ENCODE assay signal across 25 cellular contexts in the genomic region with DNA sequence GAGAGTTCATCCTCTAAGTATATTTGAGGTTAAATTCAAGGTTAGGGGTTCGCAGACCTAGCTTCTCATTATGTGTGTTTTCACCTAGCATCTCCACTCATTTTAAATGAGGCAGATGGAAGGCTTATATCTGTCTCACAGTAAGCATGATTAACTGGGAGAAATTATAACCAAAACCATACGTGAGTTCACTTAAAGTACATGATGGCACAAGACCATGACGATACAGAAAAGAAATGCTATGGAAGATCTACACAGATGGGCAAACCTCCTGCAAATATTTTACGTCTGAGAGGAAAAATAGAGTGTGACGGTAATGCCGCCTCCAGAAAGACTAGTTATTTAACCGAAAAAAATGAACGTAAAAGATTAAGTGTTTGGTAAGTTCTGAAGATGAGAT.
"Had no signal": no experiment of that assay in that cellular context is flagged by ENCODE, and none has a peak within 500 bp of the region (broad histone marks: within the 10 kb centered on the region; RNA-seq: fewer than 3 reads in every experiment).

No MANE protein-coding gene starts in this region.

- FAIRE-seq: colon, endothelial cell of umbilical vein had no signal

- H3K4me3 Mint-ChIP-seq: endodermal cell; natural killer cell treated with Interleukin-12 subunit alpha and Interleukin-12 subunit beta and Interleukin-15 and Interleukin-18, amount 100 ng/mL, for 72 hours; neural progenitor cell; stimulated activated memory B cell treated with anti-CD40 and anti-IgM and Interleukin-4, amounts not matched to agents 10 μg/mL and 1 μg/mL and 100 μg/mL, for 72 hours; stimulated activated naive CD8-positive, alpha-beta T cell treated with anti-CD3 and anti-CD28 coated beads, Interleukin-15, Interleukin-2, amounts not matched to agents 100 ng/mL and 50 ng/mL, for 24 hours had no signal

- H3K27ac Mint-ChIP-seq: endodermal cell; natural killer cell treated with Interleukin-12 subunit alpha and Interleukin-12 subunit beta and Interleukin-15 and Interleukin-18, amount 100 ng/mL, for 72 hours; neural progenitor cell; progenitor cell of endocrine pancreas; stimulated activated memory B cell treated with anti-CD40 and anti-IgM and Interleukin-4, amounts not matched to agents 10 μg/mL and 1 μg/mL and 100 μg/mL, for 72 hours; stimulated activated naive CD8-positive, alpha-beta T cell treated with anti-CD3 and anti-CD28 coated beads, Interleukin-15, Interleukin-2, amounts not matched to agents 100 ng/mL and 50 ng/mL, for 24 hours had no signal

- H3K27me3 Mint-ChIP-seq: natural killer cell treated with Interleukin-12 subunit alpha and Interleukin-12 subunit beta and Interleukin-15 and Interleukin-18, amount 100 ng/mL, for 72 hours; progenitor cell of endocrine pancreas; stimulated activated memory B cell treated with anti-CD40 and anti-IgM and Interleukin-4, amounts not matched to agents 10 μg/mL and 1 μg/mL and 100 μg/mL, for 72 hours; stimulated activated naive CD8-positive, alpha-beta T cell treated with anti-CD3 and anti-CD28 coated beads, Interleukin-15, Interleukin-2, amounts not matched to agents 100 ng/mL and 50 ng/mL, for 24 hours had no signal

- H3K4me3 ChIP-seq: heart left ventricle, lung, neural progenitor cell, ovary, tibial artery, upper lobe of left lung, uterus had no signal

- H3K9me3 ChIP-seq: heart left ventricle, ovary, tibial artery, upper lobe of left lung, uterus had no signal

- H3K4me1 Mint-ChIP-seq: stimulated activated memory B cell treated with anti-CD40 and anti-IgM and Interleukin-4, amounts not matched to agents 10 μg/mL and 1 μg/mL and 100 μg/mL, for 72 hours had no signal

- H3K9ac ChIP-seq: neural progenitor cell had no signal

- H3K4me1 ChIP-seq: foreskin keratinocyte, heart left ventricle, tibial artery, upper lobe of left lung, uterus had no signal

- H3K36me3 Mint-ChIP-seq: natural killer cell treated with Interleukin-12 subunit alpha and Interleukin-12 subunit beta and Interleukin-15 and Interleukin-18, amount 100 ng/mL, for 72 hours; stimulated activated memory B cell treated with anti-CD40 and anti-IgM and Interleukin-4, amounts not matched to agents 10 μg/mL and 1 μg/mL and 100 μg/mL, for 72 hours had no signal

- H3K36me3 ChIP-seq: heart left ventricle, neural progenitor cell, ovary, tibial artery, upper lobe of left lung, uterus had no signal

- H3K27me3 ChIP-seq: foreskin keratinocyte, heart left ventricle, neural progenitor cell, ovary, tibial artery, upper lobe of left lung, uterus had no signal

- H3K9me3 Mint-ChIP-seq: endodermal cell; natural killer cell treated with Interleukin-12 subunit alpha and Interleukin-12 subunit beta and Interleukin-15 and Interleukin-18, amount 100 ng/mL, for 72 hours; neural progenitor cell; stimulated activated memory B cell treated with anti-CD40 and anti-IgM and Interleukin-4, amounts not matched to agents 10 μg/mL and 1 μg/mL and 100 μg/mL, for 72 hours; stimulated activated naive CD8-positive, alpha-beta T cell treated with anti-CD3 and anti-CD28 coated beads, Interleukin-15, Interleukin-2, amounts not matched to agents 100 ng/mL and 50 ng/mL, for 24 hours had no signal

- DNase-seq: effector CD4-positive, alpha-beta T cell; endodermal cell; erythroblast; foreskin keratinocyte; heart left ventricle; hippocampal formation; left colon; left ventricle myocardium superior; mesenchymal stem cell; midbrain; nucleus accumbens; ovary; right cardiac atrium; stimulated activated CD4-positive, alpha-beta T cell treated with anti-CD3 and anti-CD28 coated beads, Interleukin-4, amount 100 ng/mL, for 24 hours; tibial artery; upper lobe of left lung; uterus had no signal

- ATAC-seq: foreskin keratinocyte; heart left ventricle; left colon; left ventricle myocardium superior; natural killer cell treated with Interleukin-12 subunit alpha and Interleukin-12 subunit beta and Interleukin-15 and Interleukin-18, amount 100 ng/mL, for 72 hours; right cardiac atrium; stimulated activated memory B cell treated with anti-CD40 and anti-IgM and Interleukin-4, amounts not matched to agents 10 μg/mL and 1 μg/mL and 100 μg/mL, for 72 hours had no signal
